18 cellular contexts compared by ENCODE assay signal in genomic region chr14:92959761-92960680, GRCh38. TPM values are rescaled to one million over a fixed set of nuclear protein-coding genes. Genes with fewer than 3 reads are reported as not detected.
A peak's percentile ranks its signal among the peaks of the same experiment; 100 is the strongest.
DNase-seq lines count a peak whose midpoint lies in the region; ATAC-seq and TF ChIP-seq lines count a peak whose summit lies in the region.
"Had no signal": no experiment of that assay in that cellular context is flagged by ENCODE, and none has a peak within 500 bp of the region (broad histone marks: within the 10 kb centered on the region; RNA-seq: fewer than 3 reads in every experiment).

No MANE protein-coding gene starts in this region.

- CTCF ChIA-PET in activated CD8-positive, alpha-beta T cell treated with anti-CD3 and anti-CD28 coated beads, Interleukin-2, amount 10 ng/mL, durations not matched to agents 7 days and 5 days (lab: Charles Lee): no interaction called here
- CTCF ChIA-PET in activated CD8-positive, alpha-beta T cell treated with anti-CD3 and anti-CD28 coated beads for 36 hours (lab: Charles Lee): interaction anchor here (0.7 kb wide), 1 partner anchor 204 kb away, joined by 3 read pairs; no protein-coding TSS in a partner anchor

- no peak for ATAC-seq in activated CD8-positive, alpha-beta T cell treated with anti-CD3 and anti-CD28 coated beads, Interleukin-2, amount 10 ng/mL, durations not matched to agents 7 days and 5 days
- no peak for ATAC-seq in activated CD8-positive, alpha-beta T cell treated with anti-CD3 and anti-CD28 coated beads for 36 hours
- no peak for ATAC-seq in RWPE2 (ENCODE audit: low read depth)
- ATAC-seq: left colon; stimulated activated effector memory CD8-positive, alpha-beta T cell treated with anti-CD3 and anti-CD28 coated beads, Interleukin-12 subunit alpha, Interleukin-12 subunit beta, amount 100 ng/mL, for 72 hours had no signal

- H3K27me3 ChIP-seq in RWPE2 (ENCODE audit: insufficient read depth, poor library complexity, severe bottlenecking) (no peaks in the 10 kb centered on the region), BE2C (no peaks in the 10 kb centered on the region)
- H3K27me3 ChIP-seq: esophagus squamous epithelium, pancreas had no signal

- no peaks in the 10 kb centered on the region for H3K9me3 Mint-ChIP-seq in activated CD8-positive, alpha-beta T cell treated with anti-CD3 and anti-CD28 coated beads, Interleukin-2, amount 10 ng/mL, durations not matched to agents 7 days and 5 days (ENCODE audit: insufficient read depth)
- H3K9me3 Mint-ChIP-seq in activated CD8-positive, alpha-beta T cell treated with anti-CD3 and anti-CD28 coated beads for 36 hours: no peaks in the 10 kb centered on the region
- H3K9me3 Mint-ChIP-seq in glutamatergic neuron (ENCODE audit: unreplicated experiment) (peaks cover 16% of the 10 kb centered on the region), type B pancreatic cell (no peaks in the 10 kb centered on the region)
- H3K9me3 Mint-ChIP-seq: stimulated activated effector memory CD8-positive, alpha-beta T cell treated with anti-CD3 and anti-CD28 coated beads, Interleukin-12 subunit alpha, Interleukin-12 subunit beta, amount 100 ng/mL, for 72 hours had no signal

- H3K27me3 Mint-ChIP-seq in activated CD8-positive, alpha-beta T cell treated with anti-CD3 and anti-CD28 coated beads, Interleukin-2, amount 10 ng/mL, durations not matched to agents 7 days and 5 days (ENCODE audit: low read depth): no peaks in the 10 kb centered on the region
- H3K27me3 Mint-ChIP-seq in activated CD8-positive, alpha-beta T cell treated with anti-CD3 and anti-CD28 coated beads for 36 hours: no peaks in the 10 kb centered on the region
- peaks cover 15% of the 10 kb centered on the region for H3K27me3 Mint-ChIP-seq in glutamatergic neuron (ENCODE audit: unreplicated experiment)
- no peaks in the 10 kb centered on the region for H3K27me3 Mint-ChIP-seq in type B pancreatic cell

- H3K4me1 ChIP-seq in RWPE2 (ENCODE audit: insufficient read depth, poor library complexity, severe bottlenecking) (peaks cover 13% of the 10 kb centered on the region), BE2C (peaks cover 41% of the 10 kb centered on the region)
- H3K4me1 ChIP-seq: Caco-2 had no signal

- no peak overlapping the region for H3K4me3 Mint-ChIP-seq in activated CD8-positive, alpha-beta T cell treated with anti-CD3 and anti-CD28 coated beads, Interleukin-2, amount 10 ng/mL, durations not matched to agents 7 days and 5 days
- H3K4me3 Mint-ChIP-seq in activated CD8-positive, alpha-beta T cell treated with anti-CD3 and anti-CD28 coated beads for 36 hours: no peak overlapping the region
- H3K4me3 Mint-ChIP-seq in glutamatergic neuron (ENCODE audit: unreplicated experiment): peak overlapping the region; percentile 78
- no peak overlapping the region for H3K4me3 Mint-ChIP-seq in type B pancreatic cell
- H3K4me3 Mint-ChIP-seq: H9; stimulated activated effector memory CD8-positive, alpha-beta T cell treated with anti-CD3 and anti-CD28 coated beads, Interleukin-12 subunit alpha, Interleukin-12 subunit beta, amount 100 ng/mL, for 72 hours had no signal

- no peaks in the 10 kb centered on the region for H3K9me3 ChIP-seq in RWPE2 (ENCODE audit: severe bottlenecking)
- H3K9me3 ChIP-seq in BE2C: no peaks in the 10 kb centered on the region
- H3K9me3 ChIP-seq: Caco-2, esophagus squamous epithelium, pancreas had no signal

- intact Hi-C loops in activated CD8-positive, alpha-beta T cell treated with anti-CD3 and anti-CD28 coated beads for 36 hours (cut with micrococcal nuclease): no loop called here

- H3K36me3 Mint-ChIP-seq in activated CD8-positive, alpha-beta T cell treated with anti-CD3 and anti-CD28 coated beads, Interleukin-2, amount 10 ng/mL, durations not matched to agents 7 days and 5 days (ENCODE audit: low read depth): peaks cover 13% of the 10 kb centered on the region
- peaks cover 1% of the 10 kb centered on the region for H3K36me3 Mint-ChIP-seq in activated CD8-positive, alpha-beta T cell treated with anti-CD3 and anti-CD28 coated beads for 36 hours (ENCODE audit: low read depth)
- H3K36me3 Mint-ChIP-seq in glutamatergic neuron (ENCODE audit: unreplicated experiment): no peaks in the 10 kb centered on the region
- H3K36me3 Mint-ChIP-seq in type B pancreatic cell: peaks cover 3% of the 10 kb centered on the region

- no peaks in the 10 kb centered on the region for H3K4me1 Mint-ChIP-seq in activated CD8-positive, alpha-beta T cell treated with anti-CD3 and anti-CD28 coated beads, Interleukin-2, amount 10 ng/mL, durations not matched to agents 7 days and 5 days (ENCODE audit: low read depth)
- peaks cover 6% of the 10 kb centered on the region for H3K4me1 Mint-ChIP-seq in activated CD8-positive, alpha-beta T cell treated with anti-CD3 and anti-CD28 coated beads for 36 hours (ENCODE audit: low read depth)
- H3K4me1 Mint-ChIP-seq in glutamatergic neuron (ENCODE audit: low read depth, unreplicated experiment): peaks cover 48% of the 10 kb centered on the region
- H3K4me1 Mint-ChIP-seq in type B pancreatic cell (ENCODE audit: unreplicated experiment): peaks cover 19% of the 10 kb centered on the region

- TF ChIP-seq CTCF in activated CD8-positive, alpha-beta T cell treated with anti-CD3 and anti-CD28 coated beads for 36 hours (IDR thresholded peaks at IDR 0.05): no peak
- TF ChIP-seq CTCF in RWPE2 (IDR thresholded peaks at IDR 0.05; ENCODE audit: poor library complexity, severe bottlenecking): no peak
- peak; percentile 6 for TF ChIP-seq CTCF in glutamatergic neuron (IDR thresholded peaks at IDR 0.05; ENCODE audit: partially characterized antibody, unreplicated experiment)
- no peak for TF ChIP-seq CTCF in BE2C (IDR thresholded peaks at IDR 0.05; ENCODE audit: low read depth, low read length)
- no peak for TF ChIP-seq CTCF in type B pancreatic cell (conservative IDR thresholded peaks at IDR 0.05)

- H3K4me3 ChIP-seq in RWPE2 (ENCODE audit: severe bottlenecking): no peak overlapping the region
- no peak overlapping the region for H3K4me3 ChIP-seq in BE2C (ENCODE audit: low read depth, low read length)
- H3K4me3 ChIP-seq: coronary artery, esophagus squamous epithelium, pancreas had no signal

- H3K27ac ChIP-seq in RWPE2 (ENCODE audit: poor library complexity, severe bottlenecking): peak overlapping the region; percentile 40
- peak overlapping the region; percentile 94 for H3K27ac ChIP-seq in substantia nigra (ENCODE audit: low read depth, low read length, poor library complexity, severe bottlenecking)
- H3K27ac ChIP-seq: coronary artery, pancreas had no signal

- POLR2A ChIA-PET in activated CD8-positive, alpha-beta T cell treated with anti-CD3 and anti-CD28 coated beads, Interleukin-2, amount 10 ng/mL, durations not matched to agents 7 days and 5 days (lab: Charles Lee): interaction anchor here (1.2 kb wide), 1 partner anchor 9 kb away, joined by 5 read pairs; no protein-coding TSS in a partner anchor
- POLR2A ChIA-PET in activated CD8-positive, alpha-beta T cell treated with anti-CD3 and anti-CD28 coated beads for 36 hours (lab: Charles Lee): no interaction called here

- peak overlapping the region; percentile 11 for H3K27ac Mint-ChIP-seq in activated CD8-positive, alpha-beta T cell treated with anti-CD3 and anti-CD28 coated beads, Interleukin-2, amount 10 ng/mL, durations not matched to agents 7 days and 5 days
- no peak overlapping the region for H3K27ac Mint-ChIP-seq in activated CD8-positive, alpha-beta T cell treated with anti-CD3 and anti-CD28 coated beads for 36 hours
- H3K27ac Mint-ChIP-seq in glutamatergic neuron (ENCODE audit: unreplicated experiment) (peak overlapping the region; percentile 90), type B pancreatic cell (no peak overlapping the region)
- H3K27ac Mint-ChIP-seq: stimulated activated effector memory CD8-positive, alpha-beta T cell treated with anti-CD3 and anti-CD28 coated beads, Interleukin-12 subunit alpha, Interleukin-12 subunit beta, amount 100 ng/mL, for 72 hours had no signal

- H3K36me3 ChIP-seq in RWPE2 (ENCODE audit: low read depth): peaks cover 57% of the 10 kb centered on the region
- peaks cover 24% of the 10 kb centered on the region for H3K36me3 ChIP-seq in BE2C
- H3K36me3 ChIP-seq: pancreas had no signal

- no peak for DNase-seq in activated CD8-positive, alpha-beta T cell treated with anti-CD3 and anti-CD28 coated beads, Interleukin-2, amount 10 ng/mL, durations not matched to agents 7 days and 5 days
- no peak for DNase-seq in activated CD8-positive, alpha-beta T cell treated with anti-CD3 and anti-CD28 coated beads for 36 hours
- no peak for DNase-seq in RWPE2 (ENCODE audit: low spot score)
- DNase-seq in glutamatergic neuron: no peak
- peak in 1 of 49 donors; percentile 31 for DNase-seq in substantia nigra (lab: John Stamatoyannopoulos, UW)
- DNase-seq in DMS53 (lab: John Stamatoyannopoulos, UW): no peak
- no peak for DNase-seq in BE2C
- no peak for DNase-seq in type B pancreatic cell (ENCODE audit: extremely low spot score, unreplicated experiment)
- DNase-seq: Caco-2, esophagus squamous epithelium, H9, left colon, NCI-H2029 treated with DMSO at 0.1 percent for 48 hours, small intestine, SW 1271 had no signal

RNA-seq across cellular contexts. Expression of gene CHGA, which starts 37.1 kb away (rescaled TPM):
- not detected for total RNA-seq in activated CD8-positive, alpha-beta T cell treated with anti-CD3 and anti-CD28 coated beads, Interleukin-2, amount 10 ng/mL, durations not matched to agents 7 days and 5 days
- total RNA-seq in activated CD8-positive, alpha-beta T cell treated with anti-CD3 and anti-CD28 coated beads for 36 hours: not detected
- total RNA-seq in glutamatergic neuron (ENCODE audit: unreplicated experiment): 663 TPM
- 6,216 TPM for polyA plus RNA-seq in BE2C (2012; ENCODE audit: insufficient read depth, insufficient read length, low read depth)
- total RNA-seq in type B pancreatic cell (ENCODE audit: low replicate concordance): 1,527 and 3,424 TPM in 2 replicates
- total RNA-seq: Caco-2 had no signal

Comparison
In these comparisons a context has a peak if more than half of its experiments do, and no peak if none do; other contexts are left out.
1. H3K27ac Mint-ChIP-seq: peak in activated CD8-positive, alpha-beta T cell treated with anti-CD3 and anti-CD28 coated beads, Interleukin-2, amount 10 ng/mL, durations not matched to agents 7 days and 5 days (single experiment) and glutamatergic neuron (single experiment); none in activated CD8-positive, alpha-beta T cell treated with anti-CD3 and anti-CD28 coated beads for 36 hours (single experiment) and type B pancreatic cell (single experiment).
2. RNA of gene CHGA, which starts 37.1 kb away (total RNA-seq): 1,527 to 3,424 TPM in type B pancreatic cell and 663 TPM in glutamatergic neuron (single experiment); not detected in activated CD8-positive, alpha-beta T cell treated with anti-CD3 and anti-CD28 coated beads, Interleukin-2, amount 10 ng/mL, durations not matched to agents 7 days and 5 days and not detected in activated CD8-positive, alpha-beta T cell treated with anti-CD3 and anti-CD28 coated beads for 36 hours; every median in the first group is over 100 times any median in the second.